Comparison of ENCODE assay signal across 21 cellular contexts in genomic region chr17:50588391-50589111, GRCh38. TPM values are rescaled to one million over a fixed set of nuclear protein-coding genes. Genes with fewer than 3 reads are reported as not detected.
DNase-seq lines count a peak whose midpoint lies in the region; ATAC-seq, FAIRE-seq and TF ChIP-seq lines count a peak whose summit lies in the region.
"Had no signal": no experiment of that assay in that cellular context is flagged by ENCODE, and none has a peak within 500 bp of the region (broad histone marks: within the 10 kb centered on the region; RNA-seq: fewer than 3 reads in every experiment).

No MANE protein-coding gene starts in this region.

- H4K20me1 ChIP-seq in endothelial cell of umbilical vein (replicated peaks; ENCODE audit: control insufficient read depth, extremely low read depth, insufficient read depth, low read length), result no peaks in the 10 kb centered on the region

- no peaks in the 10 kb centered on the region for H3K36me3 ChIP-seq in endothelial cell of umbilical vein (ENCODE audit: control insufficient read depth in 2 of 2, extremely low read depth in 1 of 2, insufficient read depth in 2 of 2, low read length in 2 of 2)
- no peaks in the 10 kb centered on the region for H3K36me3 ChIP-seq in mesendoderm (ENCODE audit: control insufficient read depth, insufficient read depth, low read length)
- no peaks in the 10 kb centered on the region for H3K36me3 ChIP-seq in vagina
- H3K36me3 ChIP-seq: SJCRH30 had no signal

- intact Hi-C loops in Right ventricle myocardium inferior (cut with DNase I) (no loop called here), cardiac septum (cut with DNase I) (no loop called here), endothelial cell of umbilical vein (cut with micrococcal nuclease) (no loop called here), vagina (cut with DNase I) (no loop called here)

- BruUV-seq in endothelial cell of umbilical vein (replicated peaks; lab: Mats Ljungman, UMichigan), result no TSS peak

- no peak overlapping the region for H3K18ac ChIP-seq in mesendoderm (ENCODE audit: low read length)

- no peak overlapping the region for H3K27ac ChIP-seq in endothelial cell of umbilical vein (ENCODE audit: insufficient read depth, low read depth, low read length)
- no peak overlapping the region for H3K27ac ChIP-seq in mesendoderm (ENCODE audit: low read depth, low read length)
- peak overlapping the region; percentile 1 for H3K27ac ChIP-seq in vagina
- H3K27ac ChIP-seq: A549, SJCRH30 had no signal

- no peak overlapping the region for H4K8ac ChIP-seq in mesendoderm (ENCODE audit: low read depth, low read length)

- WGBS in mesendoderm (ENCODE audit: extremely low coverage, insufficient coverage, low lambda C conversion rate), result no CpG with 5 or more reads among the region's 18 CpGs

- H3K9ac ChIP-seq in endothelial cell of umbilical vein (replicated peaks; ENCODE audit: extremely low read depth, insufficient read depth, low read length), result no peak overlapping the region
- H3K9ac ChIP-seq in mesendoderm (ENCODE audit: low read length), result no peak overlapping the region

- dilution Hi-C loops in endothelial cell of umbilical vein (cut with MboI; ENCODE audit: extremely low pct_ligation_motif_present, low sequenced_read_pairs), result no loop called here

- H3K56ac ChIP-seq in mesendoderm (ENCODE audit: low read length), result peak overlapping the region; percentile 56

- no peak for FAIRE-seq in endothelial cell of umbilical vein (lab: Jason Lieb, UNC)
- FAIRE-seq: A549, D721Med had no signal

- TF ChIP-seq CTCF in endothelial cell of umbilical vein (IDR thresholded peaks at IDR 0.05; ENCODE audit: extremely low read depth in 1 of 2, insufficient read depth in 1 of 2, low read depth in 1 of 2, low read length in 2 of 2) (no peak), vagina (IDR thresholded peaks at IDR 0.05) (no peak)

- H3K9me3 ChIP-seq in endothelial cell of umbilical vein (replicated peaks; ENCODE audit: control insufficient read depth, insufficient read depth, low read length), result no peaks in the 10 kb centered on the region
- H3K9me3 ChIP-seq in vagina, result no peaks in the 10 kb centered on the region
- H3K9me3 ChIP-seq: A549, SJCRH30 had no signal

- no peak overlapping the region for H3K4ac ChIP-seq in mesendoderm (ENCODE audit: low read depth, low read length)

- no peak overlapping the region for H2AK5ac ChIP-seq in mesendoderm (ENCODE audit: low read length)

- DNase-seq in Right ventricle myocardium inferior (ENCODE audit: missing footprints) (peak; percentile 64), cardiac septum (ENCODE audit: low spot score) (no peak), endothelial cell of umbilical vein (ENCODE audit: low read depth, low spot score) (peak; percentile 7), mesendoderm (no peak), vagina (ENCODE audit: extremely low spot score in 2 of 2) (no peak), SW 1271 (lab: John Stamatoyannopoulos, UW) (no peak)
- DNase-seq in NK-92 treated with Interleukin-12 subunit alpha and Interleukin-12 subunit beta, amount 100 ng/mL, for 24 hours (lab: John Stamatoyannopoulos, UW), result no peak
- no peak for DNase-seq in activated CD4-positive, alpha-beta T cell treated with anti-CD3 and anti-CD28 coated beads, Interleukin-2, amount 50 U/mL, for 48 hours
- DNase-seq: activated CD4-positive, CD25-positive, alpha-beta regulatory T cell; activated T-cell treated with anti-CD3 and anti-CD28 coated beads, Interleukin-2, amount 50 U/mL, for 4 hours; Kasumi-1; naive thymus-derived CD4-positive, alpha-beta T cell; NCI-H1105; NCI-H524 treated with DMSO at 0.1 percent for 48 hours; OCI-M1 had no signal

- no peak overlapping the region for H2AFZ ChIP-seq in endothelial cell of umbilical vein (ENCODE audit: low read depth, low read length)

- H3K27me3 ChIP-seq in endothelial cell of umbilical vein (ENCODE audit: control insufficient read depth in 2 of 2, insufficient read depth in 2 of 2, low read length in 2 of 2), result peaks cover 0 to 2% of the 10 kb centered on the region in 2 experiments
- H3K27me3 ChIP-seq in mesendoderm (ENCODE audit: insufficient read depth, low read length, poor library complexity), result no peaks in the 10 kb centered on the region
- H3K27me3 ChIP-seq in vagina, result no peaks in the 10 kb centered on the region
- H3K27me3 ChIP-seq: SJCRH30 had no signal

- TF ChIP-seq POLR2A in endothelial cell of umbilical vein (IDR thresholded peaks at IDR 0.05; ENCODE audit: low read depth, low read length) (no peak), vagina (IDR thresholded peaks at IDR 0.05) (no peak)

- H2BK5ac ChIP-seq in mesendoderm (ENCODE audit: low read length), result no peak overlapping the region

- no peak overlapping the region for H3K23ac ChIP-seq in mesendoderm (ENCODE audit: low read length)

- H3K4me3 ChIP-seq in endothelial cell of umbilical vein (replicated peaks in 1 of 3; ENCODE audit: insufficient read depth in 1 of 3, low read depth in 1 of 3, low read length in 3 of 3) (no peak overlapping the region), mesendoderm (ENCODE audit: low read length) (no peak overlapping the region), vagina (no peak overlapping the region)
- H3K4me3 ChIP-seq: A549, SJCRH30 had no signal

- no peak overlapping the region for H2BK15ac ChIP-seq in mesendoderm (replicated peaks; ENCODE audit: low read depth)

- H3K4me2 ChIP-seq in endothelial cell of umbilical vein (ENCODE audit: insufficient read depth, low read length) (no peak overlapping the region), mesendoderm (ENCODE audit: low read length) (no peak overlapping the region)
- H3K4me2 ChIP-seq: A549 had no signal

- no peak overlapping the region for H2BK120ac ChIP-seq in mesendoderm (ENCODE audit: low read depth, low read length)

- POLR2A ChIA-PET in endothelial cell of umbilical vein (lab: Charles Lee), result interaction anchor here (0.6 kb wide), 1 partner anchor 18 kb away, joined by 3 read pairs; no protein-coding TSS in a partner anchor

- no peaks in the 10 kb centered on the region for H3K9me1 ChIP-seq in endothelial cell of umbilical vein (replicated peaks; ENCODE audit: control insufficient read depth, extremely low read depth, insufficient read depth, low read length)

- H3K79me2 ChIP-seq in endothelial cell of umbilical vein (ENCODE audit: control insufficient read depth, insufficient read depth, low read length), result no peaks in the 10 kb centered on the region
- H3K79me2 ChIP-seq in mesendoderm (ENCODE audit: control insufficient read depth, insufficient read depth, low read length), result no peaks in the 10 kb centered on the region

- H3K4me1 ChIP-seq in endothelial cell of umbilical vein (ENCODE audit: control insufficient read depth, extremely low read depth, insufficient read depth, low read length), result no peaks in the 10 kb centered on the region
- H3K4me1 ChIP-seq in mesendoderm (ENCODE audit: control insufficient read depth, low read depth, low read length), result peaks cover 4% of the 10 kb centered on the region
- H3K4me1 ChIP-seq in vagina, result peaks cover 29% of the 10 kb centered on the region
- H3K4me1 ChIP-seq: A549 had no signal

- CTCF ChIA-PET in endothelial cell of umbilical vein (lab: Charles Lee), result interaction anchor here (0.6 to 3.1 kb wide), 6 partner anchors 11 to 264 kb away, joined by 3 to 11 read pairs (median 4); no protein-coding TSS in a partner anchor

- H3K79me1 ChIP-seq in mesendoderm (ENCODE audit: low read length), result no peaks in the 10 kb centered on the region

- ATAC-seq in Right ventricle myocardium inferior, result no peak
- ATAC-seq: A549; activated naive CD4-positive, alpha-beta T cell treated with anti-CD3 and anti-CD28 coated beads, Interleukin-2, amount 50 U/mL, for 72 hours; activated T-cell treated with anti-CD3 and anti-CD28 coated beads, Interleukin-2, amount 50 U/mL, for 4 hours; naive thymus-derived CD4-positive, alpha-beta T cell had no signal

- no peak overlapping the region for H4K5ac ChIP-seq in mesendoderm (ENCODE audit: low read length)

RNA-seq across cellular contexts. Expression of gene CACNA1G, which starts 28.0 kb away (rescaled TPM):
- 0.38 TPM for total RNA-seq in Right ventricle myocardium inferior
- 0.13 TPM for total RNA-seq in cardiac septum
- total RNA-seq in endothelial cell of umbilical vein, result not detected in 2 replicates
- not detected in 2 replicates for polyA plus RNA-seq in endothelial cell of umbilical vein
- 0.03 TPM in 1 of 2 replicates, not detected in the other for polyA plus RNA-seq in endothelial cell of umbilical vein (2011; cell fraction: cytosol; rRNA removed)
- 0.03 TPM in 1 of 2 replicates, not detected in the other for polyA plus RNA-seq in endothelial cell of umbilical vein (2011; cell fraction: nucleus; rRNA removed)
- not detected in 2 replicates for polyA plus RNA-seq in endothelial cell of umbilical vein (2012)
- polyA minus RNA-seq in endothelial cell of umbilical vein, result not detected in 2 replicates
- polyA minus RNA-seq in endothelial cell of umbilical vein (2011; cell fraction: cytosol; rRNA and poly(A)+ RNA removed), result not detected
- not detected in 2 replicates for polyA minus RNA-seq in endothelial cell of umbilical vein (2011; cell fraction: nucleus; rRNA and poly(A)+ RNA removed)
- polyA plus RNA-seq in mesendoderm (2013, experiment 1 of 2), result 1.8 TPM
- polyA plus RNA-seq in mesendoderm (2013, experiment 2 of 2), result 1.6 TPM
- 4.9 TPM for total RNA-seq in vagina
- total RNA-seq: naive thymus-derived CD4-positive, alpha-beta T cell; pulmonary artery endothelial cell; T-helper 2 cell treated with Interferon-gamma antibody and Interleukin-4, amounts not matched to agents 100 ng/mL and 5 ng/mL, for 36 hours had no signal
- polyA plus RNA-seq: naive thymus-derived CD4-positive, alpha-beta T cell had no signal

RNA-seq across cellular contexts. Expression of gene SPATA20, which starts 41.6 kb away (rescaled TPM):
- total RNA-seq in Right ventricle myocardium inferior (60.4 TPM), cardiac septum (51.9 TPM), endothelial cell of umbilical vein (31.4 and 42.3 TPM in 2 replicates), vagina (73.4 TPM)
- 51.5 and 52.7 TPM in 2 replicates for polyA plus RNA-seq in endothelial cell of umbilical vein
- polyA plus RNA-seq in endothelial cell of umbilical vein (2011; cell fraction: cytosol; rRNA removed), result 19.0 and 26.3 TPM in 2 replicates
- polyA plus RNA-seq in endothelial cell of umbilical vein (2011; cell fraction: nucleus; rRNA removed), result 199 and 245 TPM in 2 replicates
- 35.5 and 58.2 TPM in 2 replicates for polyA plus RNA-seq in endothelial cell of umbilical vein (2012)
- 44.0 and 45.6 TPM in 2 replicates for polyA minus RNA-seq in endothelial cell of umbilical vein
- 3.7 TPM for polyA minus RNA-seq in endothelial cell of umbilical vein (2011; cell fraction: cytosol; rRNA and poly(A)+ RNA removed)
- polyA minus RNA-seq in endothelial cell of umbilical vein (2011; cell fraction: nucleus; rRNA and poly(A)+ RNA removed), result 52.6 and 72.8 TPM in 2 replicates
- 9.8 TPM for polyA plus RNA-seq in mesendoderm (2013, experiment 1 of 2)
- polyA plus RNA-seq in mesendoderm (2013, experiment 2 of 2), result 9.4 TPM

RNA-seq across cellular contexts. Expression of gene ABCC3, which starts 46.1 kb away (rescaled TPM):
- total RNA-seq in Right ventricle myocardium inferior, result 0.68 TPM
- total RNA-seq in cardiac septum, result 1.9 TPM
- total RNA-seq in endothelial cell of umbilical vein, result 1.1 and 2.1 TPM in 2 replicates
- 2.6 and 4.2 TPM in 2 replicates for polyA plus RNA-seq in endothelial cell of umbilical vein
- polyA plus RNA-seq in endothelial cell of umbilical vein (2011; cell fraction: cytosol; rRNA removed), result 1.9 and 2.1 TPM in 2 replicates
- polyA plus RNA-seq in endothelial cell of umbilical vein (2011; cell fraction: nucleus; rRNA removed), result 9.6 and 18.4 TPM in 2 replicates
- 1.4 and 1.7 TPM in 2 replicates for polyA plus RNA-seq in endothelial cell of umbilical vein (2012)
- 4.1 and 4.5 TPM in 2 replicates for polyA minus RNA-seq in endothelial cell of umbilical vein
- 19.9 TPM for polyA minus RNA-seq in endothelial cell of umbilical vein (2011; cell fraction: cytosol; rRNA and poly(A)+ RNA removed)
- 3.0 and 5.5 TPM in 2 replicates for polyA minus RNA-seq in endothelial cell of umbilical vein (2011; cell fraction: nucleus; rRNA and poly(A)+ RNA removed)
- polyA plus RNA-seq in mesendoderm (2013, experiment 1 of 2), result 0.13 TPM
- polyA plus RNA-seq in mesendoderm (2013, experiment 2 of 2), result 0.15 TPM
- 47.6 TPM for total RNA-seq in vagina
- total RNA-seq: activated naive CD4-positive, alpha-beta T cell treated with anti-CD3 and anti-CD28 coated beads, Interleukin-2, amount 50 U/mL, for 72 hours; T-helper 2 cell treated with Interferon-gamma antibody and Interleukin-4, amounts not matched to agents 100 ng/mL and 5 ng/mL, for 36 hours had no signal
- polyA plus RNA-seq: naive thymus-derived CD4-positive, alpha-beta T cell had no signal

RNA-seq across cellular contexts. Expression of gene EPN3, which starts 56.0 kb away (rescaled TPM):
- total RNA-seq in Right ventricle myocardium inferior, result 21.5 TPM
- 8.5 TPM for total RNA-seq in cardiac septum
- total RNA-seq in endothelial cell of umbilical vein, result not detected in 2 replicates
- polyA plus RNA-seq in endothelial cell of umbilical vein, result not detected in 2 replicates
- 0.03 TPM in 1 of 2 replicates, not detected in the other for polyA plus RNA-seq in endothelial cell of umbilical vein (2011; cell fraction: cytosol; rRNA removed)
- 0.07 TPM in 1 of 2 replicates, not detected in the other for polyA plus RNA-seq in endothelial cell of umbilical vein (2011; cell fraction: nucleus; rRNA removed)
- 0.13 TPM in 1 of 2 replicates, not detected in the other for polyA plus RNA-seq in endothelial cell of umbilical vein (2012)
- polyA minus RNA-seq in endothelial cell of umbilical vein, result not detected in 2 replicates
- polyA minus RNA-seq in endothelial cell of umbilical vein (2011; cell fraction: cytosol; rRNA and poly(A)+ RNA removed), result not detected
- not detected in 2 replicates for polyA minus RNA-seq in endothelial cell of umbilical vein (2011; cell fraction: nucleus; rRNA and poly(A)+ RNA removed)
- 3.7 TPM for polyA plus RNA-seq in mesendoderm (2013, experiment 1 of 2)
- polyA plus RNA-seq in mesendoderm (2013, experiment 2 of 2), result 3.0 TPM
- 21.9 TPM for total RNA-seq in vagina
- total RNA-seq: activated naive CD4-positive, alpha-beta T cell treated with anti-CD3 and anti-CD28 coated beads, Interleukin-2, amount 50 U/mL, for 72 hours; naive thymus-derived CD4-positive, alpha-beta T cell; SJCRH30; T-helper 2 cell treated with Interferon-gamma antibody and Interleukin-4, amounts not matched to agents 100 ng/mL and 5 ng/mL, for 36 hours had no signal
- polyA plus RNA-seq: naive thymus-derived CD4-positive, alpha-beta T cell had no signal

Comparison
In these comparisons a context has a peak if more than half of its experiments do, and no peak if none do; other contexts are left out.
1. DNase-seq: peak in Right ventricle myocardium inferior (single experiment) and endothelial cell of umbilical vein (single experiment); none in cardiac septum (single experiment), mesendoderm (single experiment), vagina (0 of 2), NK-92 treated with Interleukin-12 subunit alpha and Interleukin-12 subunit beta, amount 100 ng/mL, for 24 hours (single experiment), activated CD4-positive, alpha-beta T cell treated with anti-CD3 and anti-CD28 coated beads, Interleukin-2, amount 50 U/mL, for 48 hours (0 of 2) and SW 1271 (0 of 2).
2. RNA of gene ABCC3, which starts 46.1 kb away (total RNA-seq): 47.6 TPM in vagina (single experiment); 1.9 TPM in cardiac septum (single experiment), 1.1 to 2.1 TPM in endothelial cell of umbilical vein and 0.68 TPM in Right ventricle myocardium inferior (single experiment); every median in the first group is over 10 times any median in the second.